In the genomic region with DNA sequence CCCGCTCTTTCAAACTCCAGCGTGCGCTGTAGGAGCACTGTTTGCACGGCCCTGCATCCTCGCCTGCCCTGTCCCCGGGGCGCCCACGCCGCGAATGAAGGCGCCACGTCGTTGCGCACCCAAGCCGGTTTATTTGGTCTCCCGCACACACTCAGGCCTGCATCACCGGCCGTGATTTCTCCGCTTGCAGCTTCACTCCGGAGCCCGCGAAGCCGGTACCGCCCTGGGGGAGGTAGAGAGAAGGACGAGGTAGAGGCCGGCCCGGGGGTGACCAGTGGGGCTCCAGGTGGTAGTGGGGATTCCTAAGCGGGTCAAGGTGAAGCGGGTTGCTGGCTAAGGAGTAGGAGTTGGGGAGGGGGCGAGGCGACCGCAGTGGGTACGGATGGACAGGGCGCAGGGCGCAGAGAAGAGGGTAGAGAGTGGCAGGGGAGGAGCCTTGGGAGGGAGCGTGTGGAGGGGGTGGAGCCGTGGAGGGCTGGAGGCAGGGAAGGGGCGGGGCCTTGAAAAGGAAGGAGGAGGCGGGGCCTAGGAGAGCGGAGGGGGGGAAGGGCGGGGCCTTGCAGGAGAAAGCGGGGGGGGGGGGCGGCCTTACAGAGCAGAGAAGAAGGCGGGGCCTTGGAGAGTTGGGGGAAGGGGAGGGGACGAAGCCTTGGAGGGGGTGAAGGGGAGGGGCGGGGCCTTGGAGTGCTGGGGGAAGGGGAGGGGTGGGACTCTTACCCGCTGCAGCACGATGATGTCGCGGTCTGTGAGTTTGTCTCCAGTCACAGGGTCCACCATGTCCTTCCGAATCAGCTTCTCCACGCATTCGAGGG, we compare ENCODE assay signal across 8 cellular contexts. TPM values are rescaled to one million over a fixed set of nuclear protein-coding genes. Genes with fewer than 3 reads are reported as not detected.
DNase-seq lines count a peak whose midpoint lies in the region; FAIRE-seq and TF ChIP-seq lines count a peak whose summit lies in the region.

No MANE protein-coding gene starts in this region.

- no peak for TF ChIP-seq POLR2A in GM12891 (IDR thresholded peaks at IDR 0.05; ENCODE audit: low read depth, low read length)

- no peaks in the 10 kb centered on the region for H3K27me3 ChIP-seq in small intestine (ENCODE audit: control insufficient read depth in 2 of 2, insufficient read depth in 2 of 2, low read length in 2 of 2)

- TF ChIP-seq CTCF in fibroblast of the aortic adventitia (IDR thresholded peaks at IDR 0.05; ENCODE audit: insufficient read depth, low read length), result no peak

- 35 to 68% (median 56%) methylated on average over 43 to 51 of the region's 53 CpGs for WGBS in small intestine, 3 donors

- peaks cover 14 to 22% of the 10 kb centered on the region in 2 donors for H3K36me3 ChIP-seq in small intestine (ENCODE audit: control insufficient read depth in 2 of 2, insufficient read depth in 2 of 2, low read length in 2 of 2)

- no peak for FAIRE-seq in small intestine (lab: Jason Lieb, UNC)
- FAIRE-seq in GM12891 (lab: Jason Lieb, UNC), result no peak

- no peak overlapping the region for H3K4me3 ChIP-seq in fibroblast of the aortic adventitia (ENCODE audit: low read depth, low read length)
- no peak overlapping the region for H3K4me3 ChIP-seq in small intestine (ENCODE audit: low read depth in 1 of 2, low read length in 2 of 2)

- peak overlapping the region; percentile 26 for H3K27ac ChIP-seq in small intestine (ENCODE audit: low read depth in 1 of 2, low read length in 1 of 2)

- DNase-seq in NCI-H510A (lab: John Stamatoyannopoulos, UW), result peak; percentile 64
- DNase-seq in NCI-H510A treated with DMSO at 0.1 percent for 48 hours (lab: John Stamatoyannopoulos, UW), result no peak
- peak; percentile 67 for DNase-seq in activated T-cell treated with anti-CD3 and anti-CD28 coated beads for 24 hours (ENCODE audit: low read depth)
- peak; percentile 43 for DNase-seq in fibroblast of the aortic adventitia (ENCODE audit: low read depth)
- DNase-seq in small intestine, result peak; percentile 89
- DNase-seq in T1000 (lab: John Stamatoyannopoulos, UW), result no peak
- no peak for DNase-seq in NK-92 (lab: John Stamatoyannopoulos, UW; ENCODE audit: unreplicated experiment)
- no peak for DNase-seq in GM12891 (ENCODE audit: insufficient read length, low spot score)

- H3K9me3 ChIP-seq in small intestine (ENCODE audit: control insufficient read depth, low read depth), result no peaks in the 10 kb centered on the region

- peaks cover 5 to 11% of the 10 kb centered on the region in 2 donors for H3K4me1 ChIP-seq in small intestine (ENCODE audit: control insufficient read depth in 2 of 2, insufficient read depth in 1 of 2, low read depth in 1 of 2, low read length in 1 of 2)

TF ChIP-seq in GM12891, 5 proteins besides CTCF, POLR2A, EP300 and RAD21:
- no peak for TF ChIP-seq SPI1 (IDR thresholded peaks at IDR 0.05; ENCODE audit: low read depth, low read length)
- no peak for TF ChIP-seq POLR2AphosphoS5 (IDR thresholded peaks at IDR 0.05; ENCODE audit: low read depth, low read length)
- TF ChIP-seq TAF1 (IDR thresholded peaks at IDR 0.05; ENCODE audit: low read depth, low read length), result no peak
- no peak for TF ChIP-seq PAX5 (IDR thresholded peaks at IDR 0.05; ENCODE audit: insufficient read depth, low read length, severe bottlenecking)
- TF ChIP-seq POU2F2 (IDR thresholded peaks at IDR 0.05; ENCODE audit: low read depth, low read length), result no peak
TF ChIP-seq in GM12891: peak in this region for 0.

RNA-seq across cellular contexts. Expression of a gene that starts 24.6 kb away (rescaled TPM):
- total RNA-seq in fibroblast of the aortic adventitia (ENCODE audit: low replicate concordance), result 35.7 and 46.9 TPM in 2 replicates
- polyA plus RNA-seq in small intestine, result 100 to 1,000 TPM; 102 to 181 (median 167) TPM
- polyA plus RNA-seq in GM12891 (2012; ENCODE audit: low read depth, missing spikeins), result 49.2 TPM

RNA-seq across cellular contexts. Expression of a gene that starts 25.3 kb away (rescaled TPM):
- 0.27 and 0.57 TPM in 2 replicates for total RNA-seq in fibroblast of the aortic adventitia (ENCODE audit: low replicate concordance)
- polyA plus RNA-seq in small intestine, result 10 to 100 TPM; 14.2 to 23.7 (median 21.3) TPM
- 1.1 TPM for polyA plus RNA-seq in GM12891 (2012; ENCODE audit: low read depth, missing spikeins)

RNA-seq across cellular contexts. Expression of a gene that starts 28.0 kb away (rescaled TPM):
- 121 and 181 TPM in 2 replicates for total RNA-seq in fibroblast of the aortic adventitia (ENCODE audit: low replicate concordance)
- 100 to 1,000 TPM in 2 of 3 donors, 10 to 100 TPM in 1; 38.0 to 687 (median 437) TPM for polyA plus RNA-seq in small intestine
- 0.94 TPM for polyA plus RNA-seq in GM12891 (2012; ENCODE audit: low read depth, missing spikeins)

RNA-seq across cellular contexts. Expression of a gene that starts 35.2 kb away (rescaled TPM):
- total RNA-seq in fibroblast of the aortic adventitia (ENCODE audit: low replicate concordance), result 3.2 and 3.7 TPM in 2 replicates
- 10 to 100 TPM in 1 of 3 donors, 1 to 10 TPM in 2; 2.4 to 11.4 (median 4.5) TPM for polyA plus RNA-seq in small intestine
- polyA plus RNA-seq in GM12891 (2012; ENCODE audit: low read depth, missing spikeins), result 5.4 TPM

RNA-seq across cellular contexts. Expression of a gene that starts 43.3 kb away (rescaled TPM):
- total RNA-seq in fibroblast of the aortic adventitia (ENCODE audit: low replicate concordance), result 73.8 and 132 TPM in 2 replicates
- 100 to 1,000 TPM; 354 to 541 (median 486) TPM for polyA plus RNA-seq in small intestine
- polyA plus RNA-seq in GM12891 (2012; ENCODE audit: low read depth, missing spikeins), result 1.4 TPM

Comparison
In these comparisons a context has a peak if more than half of its experiments do, and no peak if none do; other contexts are left out.
1. DNase-seq: peak in NCI-H510A (single experiment), activated T-cell treated with anti-CD3 and anti-CD28 coated beads for 24 hours (single experiment), fibroblast of the aortic adventitia (single experiment) and small intestine (single experiment); none in NCI-H510A treated with DMSO at 0.1 percent for 48 hours (single experiment), T1000 (single experiment), NK-92 (single experiment) and GM12891 (single experiment).